Comparison of ENCODE assay signal across 1 cellular context in the genomic region with DNA sequence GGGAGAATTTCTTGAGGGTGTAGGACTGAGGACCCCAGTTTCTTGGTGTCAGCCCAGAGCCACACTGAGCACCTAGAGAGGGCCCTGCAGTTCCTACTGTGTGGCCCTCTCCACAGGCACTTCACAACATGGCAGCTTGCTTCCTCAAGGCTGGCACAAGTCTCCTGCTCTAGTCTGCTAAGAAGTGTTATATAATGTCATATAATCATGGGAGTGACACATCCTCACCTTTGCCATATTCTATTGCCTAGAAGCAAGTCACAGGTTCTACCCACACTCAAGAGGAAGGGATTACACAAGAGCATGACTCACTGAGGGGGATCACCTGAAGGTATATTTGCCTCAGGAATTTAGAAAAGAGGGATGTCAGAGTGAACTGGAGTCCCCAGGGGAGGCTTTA.
TF ChIP-seq lines count a peak whose summit lies in the region.

No MANE protein-coding gene starts in this region.

TF ChIP-seq in K562, 482 proteins besides CTCF, POLR2A, EP300 and RAD21 (continued from another document):
- TF ChIP-seq, protein P1, sequence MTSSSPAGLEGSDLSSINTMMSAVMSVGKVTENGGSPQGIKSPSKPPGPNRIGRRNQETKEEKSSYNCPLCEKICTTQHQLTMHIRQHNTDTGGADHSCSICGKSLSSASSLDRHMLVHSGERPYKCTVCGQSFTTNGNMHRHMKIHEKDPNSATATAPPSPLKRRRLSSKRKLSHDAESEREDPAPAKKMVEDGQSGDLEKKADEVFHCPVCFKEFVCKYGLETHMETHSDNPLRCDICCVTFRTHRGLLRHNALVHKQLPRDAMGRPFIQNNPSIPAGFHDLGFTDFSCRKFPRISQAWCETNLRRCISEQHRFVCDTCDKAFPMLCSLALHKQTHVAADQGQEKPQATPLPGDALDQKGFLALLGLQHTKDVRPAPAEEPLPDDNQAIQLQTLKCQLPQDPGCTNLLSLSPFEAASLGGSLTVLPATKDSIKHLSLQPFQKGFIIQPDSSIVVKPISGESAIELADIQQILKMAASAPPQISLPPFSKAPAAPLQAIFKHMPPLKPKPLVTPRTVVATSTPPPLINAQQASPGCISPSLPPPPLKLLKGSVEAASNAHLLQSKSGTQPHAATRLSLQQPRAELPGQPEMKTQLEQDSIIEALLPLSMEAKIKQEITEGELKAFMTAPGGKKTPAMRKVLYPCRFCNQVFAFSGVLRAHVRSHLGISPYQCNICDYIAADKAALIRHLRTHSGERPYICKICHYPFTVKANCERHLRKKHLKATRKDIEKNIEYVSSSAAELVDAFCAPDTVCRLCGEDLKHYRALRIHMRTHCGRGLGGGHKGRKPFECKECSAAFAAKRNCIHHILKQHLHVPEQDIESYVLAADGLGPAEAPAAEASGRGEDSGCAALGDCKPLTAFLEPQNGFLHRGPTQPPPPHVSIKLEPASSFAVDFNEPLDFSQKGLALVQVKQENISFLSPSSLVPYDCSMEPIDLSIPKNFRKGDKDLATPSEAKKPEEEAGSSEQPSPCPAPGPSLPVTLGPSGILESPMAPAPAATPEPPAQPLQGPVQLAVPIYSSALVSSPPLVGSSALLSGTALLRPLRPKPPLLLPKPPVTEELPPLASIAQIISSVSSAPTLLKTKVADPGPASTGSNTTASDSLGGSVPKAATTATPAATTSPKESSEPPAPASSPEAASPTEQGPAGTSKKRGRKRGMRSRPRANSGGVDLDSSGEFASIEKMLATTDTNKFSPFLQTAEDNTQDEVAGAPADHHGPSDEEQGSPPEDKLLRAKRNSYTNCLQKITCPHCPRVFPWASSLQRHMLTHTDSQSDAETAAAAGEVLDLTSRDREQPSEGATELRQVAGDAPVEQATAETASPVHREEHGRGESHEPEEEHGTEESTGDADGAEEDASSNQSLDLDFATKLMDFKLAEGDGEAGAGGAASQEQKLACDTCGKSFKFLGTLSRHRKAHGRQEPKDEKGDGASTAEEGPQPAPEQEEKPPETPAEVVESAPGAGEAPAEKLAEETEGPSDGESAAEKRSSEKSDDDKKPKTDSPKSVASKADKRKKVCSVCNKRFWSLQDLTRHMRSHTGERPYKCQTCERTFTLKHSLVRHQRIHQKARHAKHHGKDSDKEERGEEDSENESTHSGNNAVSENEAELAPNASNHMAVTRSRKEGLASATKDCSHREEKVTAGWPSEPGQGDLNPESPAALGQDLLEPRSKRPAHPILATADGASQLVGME (CRISPR knock-in tag; IDR thresholded peaks at IDR 0.05): no peak
- no peak for TF ChIP-seq PRPF4 (IDR thresholded peaks at IDR 0.05; ENCODE audit: insufficient read depth, low read depth, low read length, poor library complexity, severe bottlenecking)
- TF ChIP-seq, protein P2, sequence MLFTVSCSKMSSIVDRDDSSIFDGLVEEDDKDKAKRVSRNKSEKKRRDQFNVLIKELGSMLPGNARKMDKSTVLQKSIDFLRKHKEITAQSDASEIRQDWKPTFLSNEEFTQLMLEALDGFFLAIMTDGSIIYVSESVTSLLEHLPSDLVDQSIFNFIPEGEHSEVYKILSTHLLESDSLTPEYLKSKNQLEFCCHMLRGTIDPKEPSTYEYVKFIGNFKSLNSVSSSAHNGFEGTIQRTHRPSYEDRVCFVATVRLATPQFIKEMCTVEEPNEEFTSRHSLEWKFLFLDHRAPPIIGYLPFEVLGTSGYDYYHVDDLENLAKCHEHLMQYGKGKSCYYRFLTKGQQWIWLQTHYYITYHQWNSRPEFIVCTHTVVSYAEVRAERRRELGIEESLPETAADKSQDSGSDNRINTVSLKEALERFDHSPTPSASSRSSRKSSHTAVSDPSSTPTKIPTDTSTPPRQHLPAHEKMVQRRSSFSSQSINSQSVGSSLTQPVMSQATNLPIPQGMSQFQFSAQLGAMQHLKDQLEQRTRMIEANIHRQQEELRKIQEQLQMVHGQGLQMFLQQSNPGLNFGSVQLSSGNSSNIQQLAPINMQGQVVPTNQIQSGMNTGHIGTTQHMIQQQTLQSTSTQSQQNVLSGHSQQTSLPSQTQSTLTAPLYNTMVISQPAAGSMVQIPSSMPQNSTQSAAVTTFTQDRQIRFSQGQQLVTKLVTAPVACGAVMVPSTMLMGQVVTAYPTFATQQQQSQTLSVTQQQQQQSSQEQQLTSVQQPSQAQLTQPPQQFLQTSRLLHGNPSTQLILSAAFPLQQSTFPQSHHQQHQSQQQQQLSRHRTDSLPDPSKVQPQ (CRISPR knock-in tag; IDR thresholded peaks at IDR 0.05; ENCODE audit: borderline replicate concordance): no peak
- TF ChIP-seq JUN (IDR thresholded peaks at IDR 0.05; ENCODE audit: borderline replicate concordance, low read depth, low read length): peak; percentile 76; the same call in 1 of the 2 replicates
- no peak for TF ChIP-seq JUN (CRISPR knock-in tag; IDR thresholded peaks at IDR 0.05; ENCODE audit: borderline replicate concordance)
- no peak for TF ChIP-seq GTF2B (IDR thresholded peaks at IDR 0.05; ENCODE audit: extremely low read depth, insufficient read length)
- TF ChIP-seq ILK (tag; IDR thresholded peaks at IDR 0.05; ENCODE audit: borderline replicate concordance, low read depth): no peak
- no peak for TF ChIP-seq ZBTB2 (IDR thresholded peaks at IDR 0.05)
- TF ChIP-seq ZNF778 (CRISPR knock-in tag; IDR thresholded peaks at IDR 0.05): no peak
- TF ChIP-seq, protein P3, sequence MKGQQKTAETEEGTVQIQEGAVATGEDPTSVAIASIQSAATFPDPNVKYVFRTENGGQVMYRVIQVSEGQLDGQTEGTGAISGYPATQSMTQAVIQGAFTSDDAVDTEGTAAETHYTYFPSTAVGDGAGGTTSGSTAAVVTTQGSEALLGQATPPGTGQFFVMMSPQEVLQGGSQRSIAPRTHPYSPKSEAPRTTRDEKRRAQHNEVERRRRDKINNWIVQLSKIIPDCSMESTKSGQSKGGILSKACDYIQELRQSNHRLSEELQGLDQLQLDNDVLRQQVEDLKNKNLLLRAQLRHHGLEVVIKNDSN (CRISPR knock-in tag; IDR thresholded peaks at IDR 0.05): no peak
- no peak for TF ChIP-seq ZFP30 (CRISPR knock-in tag; IDR thresholded peaks at IDR 0.05; ENCODE audit: borderline replicate concordance)
- TF ChIP-seq CEBPB (tag; IDR thresholded peaks at IDR 0.05): peak; percentile 59; the same call in 1 of the 2 replicates
- TF ChIP-seq XRCC4 (IDR thresholded peaks at IDR 0.05; ENCODE audit: extremely low read depth, insufficient read depth, insufficient read length): no peak
- peak; percentile 55; the same call in 1 of the 2 replicates for TF ChIP-seq JUND (IDR thresholded peaks at IDR 0.05; ENCODE audit: borderline replicate concordance, low read depth, low read length)
- no peak for TF ChIP-seq JUND (tag; IDR thresholded peaks at IDR 0.05; ENCODE audit: borderline replicate concordance, low read depth, low read length)
